In the genomic region with DNA sequence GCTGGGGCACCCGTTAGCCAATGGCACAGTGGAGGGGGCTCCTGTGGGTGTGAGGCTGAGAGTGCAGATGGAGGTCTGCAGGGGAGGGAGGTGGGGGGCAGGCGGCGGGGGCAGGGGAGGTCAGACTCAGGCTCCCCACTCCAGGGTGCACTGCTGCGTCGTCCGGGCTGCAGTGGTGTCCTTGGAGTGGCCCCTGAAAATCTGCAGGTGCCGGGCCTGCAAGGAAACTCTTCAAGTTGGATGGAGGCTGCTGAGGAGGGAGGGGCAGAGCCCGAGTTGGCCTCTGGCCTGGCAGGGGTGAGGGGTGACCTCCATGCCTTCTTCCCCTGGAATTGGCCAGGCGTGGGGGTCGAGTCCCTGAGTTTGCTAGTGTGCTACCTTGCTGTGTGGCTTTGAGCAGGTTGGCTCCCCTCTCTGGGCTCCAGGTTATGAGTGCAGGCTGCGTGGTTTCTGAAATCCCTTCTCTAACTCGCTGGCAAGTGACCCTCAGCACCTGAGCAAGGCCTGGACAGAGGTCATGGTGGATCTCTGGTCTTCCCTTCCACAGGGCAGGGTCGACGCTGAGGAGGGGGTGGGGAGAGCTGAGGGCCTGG, we compare ENCODE assay signal across 15 cellular contexts. TPM values are rescaled to one million over a fixed set of nuclear protein-coding genes. Genes with fewer than 3 reads are reported as not detected.
DNase-seq lines count a peak whose midpoint lies in the region; ATAC-seq, FAIRE-seq and TF ChIP-seq lines count a peak whose summit lies in the region.
"Had no signal": no experiment of that assay in that cellular context is flagged by ENCODE, and none has a peak within 500 bp of the region (broad histone marks: within the 10 kb centered on the region; RNA-seq: fewer than 3 reads in every experiment).

No MANE protein-coding gene starts in this region.

- no peak for TF ChIP-seq POLR2A in HepG2 (IDR thresholded peaks at IDR 0.05; ENCODE audit: insufficient read depth in 1 of 2, low read depth in 2 of 2, low read length in 2 of 2)

- POLR2A ChIA-PET in HepG2 (lab: Yijun Ruan, JAX), result interaction anchor here (2.1 kb wide), 1 partner anchor 180 kb away, joined by 19 read pairs; no protein-coding TSS in a partner anchor

- H3K4me2 ChIP-seq in HepG2 (ENCODE audit: low read depth, low read length), result peak overlapping the region; percentile 98

- in situ Hi-C loops in HepG2 (cut with HindIII; ENCODE audit: extremely low pct_ligation_motif_present, low pct_unique_long_range_greater_than_20kb), result loop anchor here (25.0 kb wide), 1 partner anchor 202 kb away; a partner anchor contains a TSS

- H3K9me3 ChIP-seq in HepG2 (ENCODE audit: low read length) (no peaks in the 10 kb centered on the region), skeletal muscle tissue (ENCODE audit: control insufficient read depth in 3 of 3, low read length in 3 of 3) (no peaks in the 10 kb centered on the region)
- H3K9me3 ChIP-seq: prostate gland, SJSA1 had no signal

- 31% methylated on average over 7 of the region's 14 CpGs for WGBS in HepG2 (ENCODE audit: low lambda C conversion rate)

- H3K4me3 ChIP-seq in H7 (ENCODE audit: insufficient read depth, low read depth, low read length) (peak overlapping the region; percentile 25; the same call in 1 of the 2 replicates), HepG2 (replicated peaks in 1 of 3; ENCODE audit: insufficient read depth in 1 of 3, low read depth in 2 of 3, low read length in 3 of 3) (peak overlapping the region in 2 of 3 experiments; percentile 48 to 72; a peak in 4 of 6 replicates), skeletal muscle tissue (ENCODE audit: low read length in 3 of 3) (peak overlapping the region; percentile 21 to 61 (median 38))
- H3K4me3 ChIP-seq: SJSA1 had no signal

- H3K27me3 ChIP-seq in H7 (ENCODE audit: control insufficient read depth, insufficient read depth, low read length) (peaks cover 1% of the 10 kb centered on the region; the same call in 1 of the 2 replicates), HepG2 (ENCODE audit: control insufficient read depth in 1 of 2, insufficient read depth in 2 of 2, low read length in 2 of 2) (peaks cover 7 to 19% of the 10 kb centered on the region in 2 experiments; a peak in 4 of 5 replicates), skeletal muscle tissue (ENCODE audit: control insufficient read depth in 3 of 3, insufficient read depth in 3 of 3, low read length in 3 of 3) (peaks cover 10 to 65% (median 35%) of the 10 kb centered on the region in 3 donors)

- FAIRE-seq in HepG2 (lab: Jason Lieb, UNC), result no peak

- H3K27ac ChIP-seq in angular gyrus (ENCODE audit: low read depth, low read length) (peak overlapping the region; percentile 84), HepG2 (ENCODE audit: extremely low read length, insufficient read depth, low read length) (no peak overlapping the region), skeletal muscle tissue (ENCODE audit: low read depth, low read length) (no peak overlapping the region)
- H3K27ac ChIP-seq: prostate gland, SJSA1 had no signal

- TF ChIP-seq RAD21 in HepG2 (CRISPR knock-in tag; IDR thresholded peaks at IDR 0.05), result no peak

- H3K9ac ChIP-seq in HepG2 (ENCODE audit: insufficient read depth, low read depth, low read length) (no peak overlapping the region), skeletal muscle tissue (ENCODE audit: low read depth in 1 of 3, low read length in 3 of 3) (peak overlapping the region in 1 of 3 donors; percentile 45)

- H2AFZ ChIP-seq in HepG2 (ENCODE audit: low read length), result no peak overlapping the region

- H4K20me1 ChIP-seq in HepG2 (ENCODE audit: insufficient read depth, low read length), result 0 out of 2 replicates have a peak, but pooled peaks cover 2% of the 10 kb centered on the region

- ATAC-seq in HepG2, result no peak
- ATAC-seq in GM21447 (IDR thresholded peaks at IDR 0.05; ENCODE audit: unreplicated experiment), result no peak
- ATAC-seq in HG03442 (IDR thresholded peaks at IDR 0.05; ENCODE audit: unreplicated experiment), result no peak
- ATAC-seq in left lobe of liver, result no peak

- no peak for TF ChIP-seq CTCF in HepG2 (CRISPR knock-in tag; IDR thresholded peaks at IDR 0.05)

- intact Hi-C loops in HepG2 (cut with micrococcal nuclease; ENCODE audit: unreplicated experiment), result loop anchor here (2.0 kb wide), 1 partner anchor 179 kb away; no protein-coding TSS in a partner anchor

- H3K4me1 ChIP-seq in HepG2 (ENCODE audit: insufficient read depth, low read length), result peaks cover 38% of the 10 kb centered on the region
- H3K4me1 ChIP-seq in skeletal muscle tissue (ENCODE audit: control insufficient read depth in 3 of 3, insufficient read depth in 3 of 3, low read length in 3 of 3), result peaks cover 35 to 45% (median 40%) of the 10 kb centered on the region in 3 donors
- H3K4me1 ChIP-seq: SJSA1 had no signal

- no TSS peak for BruUV-seq in HepG2 (replicated peaks; lab: Mats Ljungman, UMichigan)

- no peaks in the 10 kb centered on the region for H3K79me2 ChIP-seq in HepG2 (ENCODE audit: insufficient read depth, low read length)

- H3K36me3 ChIP-seq in H7 (replicated peaks; ENCODE audit: control insufficient read depth, insufficient read depth, low read length) (no peaks in the 10 kb centered on the region), HepG2 (replicated peaks in 1 of 2; ENCODE audit: control insufficient read depth in 1 of 2, insufficient read depth in 2 of 2, low read length in 2 of 2) (no peaks in the 10 kb centered on the region), skeletal muscle tissue (ENCODE audit: control insufficient read depth in 3 of 3, insufficient read depth in 3 of 3, low read length in 3 of 3) (no peaks in the 10 kb centered on the region)
- H3K36me3 ChIP-seq: prostate gland, SJSA1 had no signal

- peak; percentile 62 for DNase-seq in H7
- DNase-seq in HepG2 (ENCODE audit: low spot score), result no peak
- no peak for DNase-seq in left lobe of liver (ENCODE audit: low spot score)
- no peak for DNase-seq in amniotic stem cell (lab: John Stamatoyannopoulos, UW)
- DNase-seq: activated naive CD8-positive, alpha-beta T cell treated with anti-CD3 and anti-CD28 coated beads, Interleukin-2, amount 10 ng/mL, durations not matched to agents 7 days and 5 days; AML-193; central memory CD4-positive, alpha-beta T cell; T1000 had no signal

- TF ChIP-seq EP300 in HepG2 (IDR thresholded peaks at IDR 0.05; ENCODE audit: low read depth in 2 of 2, low read length in 2 of 2), result no peak
- no peak for TF ChIP-seq EP300 in HepG2 (CRISPR knock-in tag; IDR thresholded peaks at IDR 0.05; ENCODE audit: borderline replicate concordance)

- CTCF ChIA-PET in HepG2 (lab: Yijun Ruan, JAX; ENCODE audit: low intra/inter-chr PET ratio, low total read pairs), result no interaction called here

RNA-seq across cellular contexts. Expression of a gene that starts 0.9 kb away (rescaled TPM):
- 0.42 and 0.70 TPM in 2 replicates for total RNA-seq in H7 (2014; rRNA removed; shearing (Covaris generic))
- total RNA-seq in HepG2 (2016; rRNA removed; fragmentation: Illumina TruSeq; extraction: Trizol) (1.0 and 3.8 TPM in 2 replicates), skeletal muscle tissue (4.7 TPM), left lobe of liver (18.0 TPM)
- total RNA-seq in HepG2 (2016; cell fraction: cytosol; rRNA removed; fragmentation: Illumina TruSeq; extraction: Trizol; ENCODE audit: low read depth), result 0.35 and 0.61 TPM in 2 replicates
- 0.86 and 3.7 TPM in 2 replicates for total RNA-seq in HepG2 (2016; cell fraction: insoluble cytoplasmic fraction; rRNA removed; fragmentation: Illumina TruSeq; extraction: Trizol)
- 0.99 and 1.1 TPM in 2 replicates for total RNA-seq in HepG2 (2016; cell fraction: membrane; rRNA removed; fragmentation: Illumina TruSeq; extraction: Trizol)
- total RNA-seq in HepG2 (2016; cell fraction: nucleus; rRNA removed; fragmentation: Illumina TruSeq; extraction: Trizol), result 3.9 and 4.8 TPM in 2 replicates
- 1.8 and 1.9 TPM in 2 replicates for polyA plus RNA-seq in HepG2 (2011; rRNA removed)
- 1.2 and 1.7 TPM in 2 replicates for polyA plus RNA-seq in HepG2 (2011; cell fraction: cytosol; rRNA removed)
- polyA plus RNA-seq in HepG2 (2011; cell fraction: nucleus; rRNA removed), result 4.8 and 6.6 TPM in 2 replicates
- 0.43 and 1.1 TPM in 2 replicates for polyA plus RNA-seq in HepG2 (2012)
- 0.33 and 0.43 TPM in 2 replicates for polyA plus RNA-seq in HepG2 (2016; cell fraction: cytosol; fragmentation: Illumina TruSeq; extraction: Trizol; ENCODE audit: low read depth)
- polyA plus RNA-seq in HepG2 (2016; cell fraction: insoluble cytoplasmic fraction; fragmentation: Illumina TruSeq; extraction: Trizol; ENCODE audit: low read depth), result 0.77 and 1.1 TPM in 2 replicates
- polyA plus RNA-seq in HepG2 (2016; cell fraction: membrane; fragmentation: Illumina TruSeq; extraction: Trizol; ENCODE audit: low read depth), result 0.61 and 0.78 TPM in 2 replicates
- 6.6 and 7.1 TPM in 2 replicates for polyA plus RNA-seq in HepG2 (2016; cell fraction: nucleus; fragmentation: Illumina TruSeq; extraction: Trizol; ENCODE audit: insufficient read depth, low read depth)
- 4.1 TPM in 1 of 2 replicates, not detected in the other for polyA minus RNA-seq in HepG2 (2011; rRNA and poly(A)+ RNA removed; ENCODE audit: low replicate concordance)
- polyA minus RNA-seq in HepG2 (2011; cell fraction: cytosol; rRNA and poly(A)+ RNA removed), result 0.70 and 1.3 TPM in 2 replicates
- polyA minus RNA-seq in HepG2 (2011; cell fraction: nucleus; rRNA and poly(A)+ RNA removed), result 0.87 and 1.2 TPM in 2 replicates
- total RNA-seq: LHCN-M2, SJSA1 had no signal

RNA-seq across cellular contexts. Expression of a gene that starts 10.6 kb away (rescaled TPM):
- total RNA-seq in H7 (2014; rRNA removed; shearing (Covaris generic)), result not detected in 2 replicates
- total RNA-seq in HepG2 (2016; rRNA removed; fragmentation: Illumina TruSeq; extraction: Trizol) (not detected in 2 replicates), skeletal muscle tissue (8.9 TPM), left lobe of liver (not detected)
- total RNA-seq in HepG2 (2016; cell fraction: cytosol; rRNA removed; fragmentation: Illumina TruSeq; extraction: Trizol; ENCODE audit: low read depth), result not detected in 2 replicates
- total RNA-seq in HepG2 (2016; cell fraction: insoluble cytoplasmic fraction; rRNA removed; fragmentation: Illumina TruSeq; extraction: Trizol), result not detected in 2 replicates
- total RNA-seq in HepG2 (2016; cell fraction: membrane; rRNA removed; fragmentation: Illumina TruSeq; extraction: Trizol), result not detected in 2 replicates
- total RNA-seq in HepG2 (2016; cell fraction: nucleus; rRNA removed; fragmentation: Illumina TruSeq; extraction: Trizol), result not detected in 2 replicates
- polyA plus RNA-seq in HepG2 (2011; rRNA removed), result not detected in 2 replicates
- polyA plus RNA-seq in HepG2 (2011; cell fraction: cytosol; rRNA removed), result not detected in 2 replicates
- not detected in 2 replicates for polyA plus RNA-seq in HepG2 (2011; cell fraction: nucleus; rRNA removed)
- not detected in 2 replicates for polyA plus RNA-seq in HepG2 (2012)
- not detected in 2 replicates for polyA plus RNA-seq in HepG2 (2016; cell fraction: cytosol; fragmentation: Illumina TruSeq; extraction: Trizol; ENCODE audit: low read depth)
- not detected in 2 replicates for polyA plus RNA-seq in HepG2 (2016; cell fraction: insoluble cytoplasmic fraction; fragmentation: Illumina TruSeq; extraction: Trizol; ENCODE audit: low read depth)
- not detected in 2 replicates for polyA plus RNA-seq in HepG2 (2016; cell fraction: membrane; fragmentation: Illumina TruSeq; extraction: Trizol; ENCODE audit: low read depth)
- polyA plus RNA-seq in HepG2 (2016; cell fraction: nucleus; fragmentation: Illumina TruSeq; extraction: Trizol; ENCODE audit: insufficient read depth, low read depth), result not detected in 2 replicates
- not detected in 2 replicates for polyA minus RNA-seq in HepG2 (2011; rRNA and poly(A)+ RNA removed; ENCODE audit: low replicate concordance)
- not detected in 2 replicates for polyA minus RNA-seq in HepG2 (2011; cell fraction: cytosol; rRNA and poly(A)+ RNA removed)
- polyA minus RNA-seq in HepG2 (2011; cell fraction: nucleus; rRNA and poly(A)+ RNA removed), result not detected in 2 replicates
- total RNA-seq: activated naive CD8-positive, alpha-beta T cell treated with anti-CD3 and anti-CD28 coated beads, Interleukin-2, amount 10 ng/mL, durations not matched to agents 7 days and 5 days; prostate gland; SJSA1 had no signal

RNA-seq across cellular contexts. Expression of a gene that starts 56.5 kb away (rescaled TPM):
- 13.8 and 18.2 TPM in 2 replicates for total RNA-seq in H7 (2014; rRNA removed; shearing (Covaris generic))
- total RNA-seq in HepG2 (2016; rRNA removed; fragmentation: Illumina TruSeq; extraction: Trizol) (6.3 and 15.0 TPM in 2 replicates), skeletal muscle tissue (0.52 TPM), left lobe of liver (1.3 TPM)
- total RNA-seq in HepG2 (2016; cell fraction: cytosol; rRNA removed; fragmentation: Illumina TruSeq; extraction: Trizol; ENCODE audit: low read depth), result 1.8 and 2.0 TPM in 2 replicates
- 5.3 and 14.9 TPM in 2 replicates for total RNA-seq in HepG2 (2016; cell fraction: insoluble cytoplasmic fraction; rRNA removed; fragmentation: Illumina TruSeq; extraction: Trizol)
- 4.5 and 4.6 TPM in 2 replicates for total RNA-seq in HepG2 (2016; cell fraction: membrane; rRNA removed; fragmentation: Illumina TruSeq; extraction: Trizol)
- total RNA-seq in HepG2 (2016; cell fraction: nucleus; rRNA removed; fragmentation: Illumina TruSeq; extraction: Trizol), result 16.5 and 16.8 TPM in 2 replicates
- polyA plus RNA-seq in HepG2 (2011; rRNA removed), result 4.1 and 9.1 TPM in 2 replicates
- 5.0 and 5.7 TPM in 2 replicates for polyA plus RNA-seq in HepG2 (2011; cell fraction: cytosol; rRNA removed)
- polyA plus RNA-seq in HepG2 (2011; cell fraction: nucleus; rRNA removed), result 7.2 and 12.6 TPM in 2 replicates
- 2.1 and 4.5 TPM in 2 replicates for polyA plus RNA-seq in HepG2 (2012)
- polyA plus RNA-seq in HepG2 (2016; cell fraction: cytosol; fragmentation: Illumina TruSeq; extraction: Trizol; ENCODE audit: low read depth), result 1.7 and 2.0 TPM in 2 replicates
- 4.0 and 5.0 TPM in 2 replicates for polyA plus RNA-seq in HepG2 (2016; cell fraction: insoluble cytoplasmic fraction; fragmentation: Illumina TruSeq; extraction: Trizol; ENCODE audit: low read depth)
- 2.7 and 3.1 TPM in 2 replicates for polyA plus RNA-seq in HepG2 (2016; cell fraction: membrane; fragmentation: Illumina TruSeq; extraction: Trizol; ENCODE audit: low read depth)
- 22.0 and 22.4 TPM in 2 replicates for polyA plus RNA-seq in HepG2 (2016; cell fraction: nucleus; fragmentation: Illumina TruSeq; extraction: Trizol; ENCODE audit: insufficient read depth, low read depth)
- 16.3 and 18.5 TPM in 2 replicates for polyA minus RNA-seq in HepG2 (2011; rRNA and poly(A)+ RNA removed; ENCODE audit: low replicate concordance)
- polyA minus RNA-seq in HepG2 (2011; cell fraction: cytosol; rRNA and poly(A)+ RNA removed), result 6.5 and 7.4 TPM in 2 replicates
- 9.1 and 12.8 TPM in 2 replicates for polyA minus RNA-seq in HepG2 (2011; cell fraction: nucleus; rRNA and poly(A)+ RNA removed)
